1 cellular context compared by ENCODE assay signal in genomic region chr5:126884269-126884819, GRCh38.
A peak's percentile ranks its signal among the peaks of the same experiment; 100 is the strongest.
TF ChIP-seq lines count a peak whose summit lies in the region.

No MANE protein-coding gene starts in this region.

TF ChIP-seq in K562, 482 proteins besides CTCF, POLR2A, EP300 and RAD21 (continued from another document and continues in another):
- TF ChIP-seq ZNF318 (IDR thresholded peaks at IDR 0.05; ENCODE audit: borderline replicate concordance in 1 of 2, low read depth in 1 of 2) (peak in 1 of 2 experiments; percentile 89; a peak in 2 of 4 replicates), ATF7 (IDR thresholded peaks at IDR 0.05) (peak; percentile 97), ATF1 (CRISPR knock-in tag; IDR thresholded peaks at IDR 0.05) (no peak), ATF1 (tag; IDR thresholded peaks at IDR 0.05) (peak; percentile 87), JUNB (CRISPR knock-in tag; conservative IDR thresholded peaks at IDR 0.05) (peak; percentile 51; the same call in 1 of the 2 replicates), SRF (CRISPR knock-in tag; IDR thresholded peaks at IDR 0.05) (peak in 1 of 2 experiments; percentile 24; a peak in 1 of 4 replicates), POLR2AphosphoS5 (IDR thresholded peaks at IDR 0.05; ENCODE audit: control insufficient read depth, insufficient read depth, low read depth, low read length) (peak; percentile 98), NONO (IDR thresholded peaks at IDR 0.05; ENCODE audit: low read depth in 2 of 2, low read length in 1 of 2) (peak in 1 of 2 experiments; percentile 59; a peak in 1 of 4 replicates), ZNF609 (CRISPR knock-in tag; IDR thresholded peaks at IDR 0.05; ENCODE audit: borderline replicate concordance) (0 out of 2 replicates have a peak, but pooled peaks have one; percentile 82), PBX2 (CRISPR knock-in tag; IDR thresholded peaks at IDR 0.05; ENCODE audit: low read depth) (no peak), PBX2 (tag; conservative IDR thresholded peaks at IDR 0.05; ENCODE audit: low read depth) (peak; percentile 95), GABPA (tag; conservative IDR thresholded peaks at IDR 0.05; ENCODE audit: low read depth) (peak; percentile 40; the same call in 1 of the 2 replicates), DLX4 (CRISPR knock-in tag; IDR thresholded peaks at IDR 0.05) (no peak), HEY1 (CRISPR knock-in tag; IDR thresholded peaks at IDR 0.05; ENCODE audit: borderline replicate concordance) (peak; percentile 7; the same call in 1 of the 2 replicates), ID3 (CRISPR knock-in tag; IDR thresholded peaks at IDR 0.05) (no peak), ID3 (tag; IDR thresholded peaks at IDR 0.05) (peak; percentile 88; the same call in 1 of the 2 replicates), CCAR2 (IDR thresholded peaks at IDR 0.05; ENCODE audit: low read depth, low read length) (no peak), GABPB2 (CRISPR knock-in tag; conservative IDR thresholded peaks at IDR 0.05) (no peak), OTX1 (CRISPR knock-in tag; IDR thresholded peaks at IDR 0.05) (0 out of 2 replicates have a peak, but pooled peaks have one; percentile 15), NBN (IDR thresholded peaks at IDR 0.05; ENCODE audit: low read depth) (peak; percentile 99), ZNF444 (CRISPR knock-in tag; IDR thresholded peaks at IDR 0.05) (no peak), MAZ (CRISPR knock-in tag; conservative IDR thresholded peaks at IDR 0.05 in 1 of 2, IDR thresholded peaks at IDR 0.05 in 1 of 2) (peak in 1 of 2 experiments; percentile 73; a peak in 2 of 4 replicates), CBFA2T2 (conservative IDR thresholded peaks at IDR 0.05) (peak; percentile 99), HIVEP1 (CRISPR knock-in tag; IDR thresholded peaks at IDR 0.05) (no peak), ZNF695 (CRISPR knock-in tag; IDR thresholded peaks at IDR 0.05) (no peak), GATAD2B (IDR thresholded peaks at IDR 0.05; ENCODE audit: borderline replicate concordance) (peak; percentile 89), BRD9 (IDR thresholded peaks at IDR 0.05; ENCODE audit: low read depth, partially characterized antibody) (peak; percentile 95), NCOA2 (IDR thresholded peaks at IDR 0.05; ENCODE audit: partially characterized antibody in 2 of 2) (peak; percentile 91), NRF1 (conservative IDR thresholded peaks at IDR 0.05 in 1 of 2, IDR thresholded peaks at IDR 0.05 in 1 of 2) (peak in 1 of 2 experiments; percentile 62; a peak in 3 of 4 replicates), ZNF583 (CRISPR knock-in tag; IDR thresholded peaks at IDR 0.05) (0 out of 2 replicates have a peak, but pooled peaks have one; percentile 15), POLR2AphosphoS2 (IDR thresholded peaks at IDR 0.05; ENCODE audit: low read length) (0 out of 2 replicates have a peak, but pooled peaks have one; percentile 40), L3MBTL2 (IDR thresholded peaks at IDR 0.05) (peak; percentile 89), CCNT2 (IDR thresholded peaks at IDR 0.05; ENCODE audit: borderline replicate concordance, extremely low read depth, insufficient read length, low read depth, low read length) (peak; percentile 97), PKNOX1 (IDR thresholded peaks at IDR 0.05) (peak; percentile 94), ZBTB17 (CRISPR knock-in tag; IDR thresholded peaks at IDR 0.05) (0 out of 2 replicates have a peak, but pooled peaks have one; percentile 26), ADNP (tag; IDR thresholded peaks at IDR 0.05) (0 out of 2 replicates have a peak, but pooled peaks have one; percentile 39), ZNF584 (CRISPR knock-in tag; IDR thresholded peaks at IDR 0.05; ENCODE audit: low read depth) (peak; percentile 80; the same call in 1 of the 2 replicates), PYGO2 (tag; IDR thresholded peaks at IDR 0.05) (peak; percentile 89), MAFK (IDR thresholded peaks at IDR 0.05; ENCODE audit: low read length) (peak; percentile 76), HDAC1 (IDR thresholded peaks at IDR 0.05) (peak; percentile 6 to 98; a peak in 2 of 4 replicates), CC2D1A (IDR thresholded peaks at IDR 0.05) (peak; percentile 97), MYNN (IDR thresholded peaks at IDR 0.05) (peak; percentile 84), MYNN (CRISPR knock-in tag; IDR thresholded peaks at IDR 0.05) (no peak), MEF2D (tag; conservative IDR thresholded peaks at IDR 0.05; ENCODE audit: low read depth) (peak; percentile 78; the same call in 1 of the 2 replicates), IRF2 (CRISPR knock-in tag; IDR thresholded peaks at IDR 0.05) (no peak), RBM22 (IDR thresholded peaks at IDR 0.05; ENCODE audit: low read depth, low read length, poor library complexity, severe bottlenecking) (no peak), CEBPB (tag; IDR thresholded peaks at IDR 0.05) (0 out of 2 replicates have a peak, but pooled peaks have one; percentile 40), PHF21A (IDR thresholded peaks at IDR 0.05; ENCODE audit: borderline replicate concordance, low read depth) (peak; percentile 90; the same call in 1 of the 2 replicates)
